ENCODE assay signal across 8 cellular contexts in the genomic region with DNA sequence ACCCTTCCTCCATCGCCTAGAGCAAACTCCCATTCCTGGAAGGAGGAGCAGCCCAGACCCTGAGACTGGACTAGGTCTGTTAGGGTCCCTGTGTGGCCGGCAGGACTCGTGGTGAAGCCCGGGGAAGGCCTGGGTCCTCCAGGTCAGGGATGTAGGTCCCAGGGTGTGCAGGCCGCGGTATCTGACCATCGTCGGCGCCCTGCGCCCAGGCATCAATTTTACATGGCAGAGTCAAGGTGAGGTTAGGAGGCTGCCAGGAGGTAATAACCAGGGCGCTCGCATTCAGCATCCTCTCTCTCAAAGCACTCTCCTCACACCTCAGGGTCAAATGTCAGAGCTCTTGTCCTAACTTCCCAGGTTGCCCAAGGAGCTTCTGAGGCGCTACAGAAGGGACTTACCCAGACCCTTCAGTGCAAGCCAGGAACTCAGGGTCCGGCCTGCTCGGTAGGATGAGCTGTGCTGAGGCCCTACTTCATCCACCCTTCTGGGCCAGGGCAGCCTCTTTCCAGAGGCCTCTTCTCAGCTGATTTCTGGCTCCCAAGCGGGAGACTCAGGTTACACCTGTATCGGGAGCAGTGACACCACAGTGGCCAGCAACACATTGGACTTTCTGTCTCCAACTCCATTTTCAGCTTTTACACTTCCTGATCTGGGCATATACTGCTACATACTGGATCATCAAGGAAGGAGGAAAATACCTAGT.
A peak's percentile ranks its signal among the peaks of the same experiment; 100 is the strongest.
DNase-seq lines count a peak whose midpoint lies in the region; ATAC-seq lines count a peak whose summit lies in the region.

No MANE protein-coding gene starts in this region.

- H3K27ac ChIP-seq in BLaER1 = peak overlapping the region; percentile 95
- H3K27ac ChIP-seq in HUES48 (ENCODE audit: low read depth, low read length) = peak overlapping the region; percentile 85
- H3K27ac ChIP-seq in muscle layer of colon (ENCODE audit: low read depth, low read length) = peak overlapping the region; percentile 82

- no peaks in the 10 kb centered on the region for H4K20me1 ChIP-seq in BLaER1

- H3K9me3 Mint-ChIP-seq in central memory CD8-positive, alpha-beta T cell = no peaks in the 10 kb centered on the region

- no peaks in the 10 kb centered on the region for H3K36me3 ChIP-seq in BLaER1
- no peaks in the 10 kb centered on the region for H3K36me3 ChIP-seq in HUES48 (ENCODE audit: control insufficient read depth, insufficient read depth, low read length)
- no peaks in the 10 kb centered on the region for H3K36me3 ChIP-seq in muscle layer of colon (ENCODE audit: insufficient read depth, low read length)

- H3K4me1 Mint-ChIP-seq in central memory CD8-positive, alpha-beta T cell = peaks cover 26% of the 10 kb centered on the region

- H3K27me3 ChIP-seq in BLaER1 (peaks cover 10% of the 10 kb centered on the region; the same call in 1 of the 2 replicates), HUES48 (ENCODE audit: control insufficient read depth, insufficient read depth, low read length) (no peaks in the 10 kb centered on the region), muscle layer of colon (ENCODE audit: control insufficient read depth in 1 of 2, insufficient read depth in 2 of 2, low read length in 2 of 2) (no peaks in the 10 kb centered on the region)

- peaks cover 6% of the 10 kb centered on the region for H3K36me3 Mint-ChIP-seq in central memory CD8-positive, alpha-beta T cell (ENCODE audit: insufficient read depth)

- peak overlapping the region; percentile 92 for H3K27ac Mint-ChIP-seq in central memory CD8-positive, alpha-beta T cell (ENCODE audit: low read depth)

- H3K4me3 Mint-ChIP-seq in central memory CD8-positive, alpha-beta T cell = peak overlapping the region; percentile 89

- peaks cover 78% of the 10 kb centered on the region for H3K4me1 ChIP-seq in BLaER1
- H3K4me1 ChIP-seq in HUES48 (ENCODE audit: control insufficient read depth, insufficient read depth, low read length) = peaks cover 23% of the 10 kb centered on the region
- peaks cover 28% of the 10 kb centered on the region for H3K4me1 ChIP-seq in muscle layer of colon (ENCODE audit: insufficient read depth, low read length)

- no peak for ATAC-seq in central memory CD8-positive, alpha-beta T cell (replicated peaks; ENCODE audit: extremely low read depth, poor library complexity, severe bottlenecking)
- no peak for ATAC-seq in GM19397 (IDR thresholded peaks at IDR 0.05; ENCODE audit: unreplicated experiment)

- H3K4me2 ChIP-seq in BLaER1 = peak overlapping the region; percentile 89

- H3K9me3 ChIP-seq in BLaER1 (no peaks in the 10 kb centered on the region), HUES48 (ENCODE audit: control insufficient read depth, insufficient read depth, low read length) (no peaks in the 10 kb centered on the region), muscle layer of colon (ENCODE audit: low read length) (no peaks in the 10 kb centered on the region)

- DNase-seq in central memory CD8-positive, alpha-beta T cell (ENCODE audit: low spot score in 2 of 2) = no peak
- DNase-seq in NOMO-1 treated with dmso at 0.1 percent for 144 hours (lab: John Stamatoyannopoulos, UW; ENCODE audit: unreplicated experiment) (no peak), NCI-H187 treated with DMSO at 0.1 percent for 48 hours (lab: John Stamatoyannopoulos, UW) (no peak), NCI-H187 (lab: John Stamatoyannopoulos, UW) (no peak)

- H3K9ac ChIP-seq in BLaER1 (peak overlapping the region; percentile 89), HUES48 (ENCODE audit: low read depth, low read length) (peak overlapping the region; percentile 91), muscle layer of colon (ENCODE audit: low read length) (peak overlapping the region; percentile 83)

- H3K27me3 Mint-ChIP-seq in central memory CD8-positive, alpha-beta T cell = no peaks in the 10 kb centered on the region

- H3K4me3 ChIP-seq in BLaER1 (peak overlapping the region; percentile 70), HUES48 (ENCODE audit: low read depth, low read length) (peak overlapping the region; percentile 96), muscle layer of colon (ENCODE audit: low read depth in 1 of 2, low read length in 2 of 2) (peak overlapping the region; percentile 72 to 85)
